Comparison of ENCODE assay signal across 1 cellular context in genomic region chr1:67766117-67766978, GRCh38.
TF ChIP-seq lines count a peak whose summit lies in the region.

No MANE protein-coding gene starts in this region.

TF ChIP-seq in SK-N-SH, 30 proteins besides CTCF, POLR2A, EP300 and RAD21 (continued from another document):
- TF ChIP-seq REST (IDR thresholded peaks at IDR 0.05; ENCODE audit: low read depth, low read length) (no peak), GABPA (IDR thresholded peaks at IDR 0.05; ENCODE audit: low read depth) (no peak), NRF1 (IDR thresholded peaks at IDR 0.05; ENCODE audit: low read depth, low read length) (no peak), USF1 (IDR thresholded peaks at IDR 0.05; ENCODE audit: borderline replicate concordance, low read depth) (no peak), ZBTB33 (IDR thresholded peaks at IDR 0.05; ENCODE audit: borderline replicate concordance, low read depth) (no peak)
TF ChIP-seq in SK-N-SH: peak in this region for 4.
